Comparison of ENCODE assay signal across 10 cellular contexts in the genomic region with DNA sequence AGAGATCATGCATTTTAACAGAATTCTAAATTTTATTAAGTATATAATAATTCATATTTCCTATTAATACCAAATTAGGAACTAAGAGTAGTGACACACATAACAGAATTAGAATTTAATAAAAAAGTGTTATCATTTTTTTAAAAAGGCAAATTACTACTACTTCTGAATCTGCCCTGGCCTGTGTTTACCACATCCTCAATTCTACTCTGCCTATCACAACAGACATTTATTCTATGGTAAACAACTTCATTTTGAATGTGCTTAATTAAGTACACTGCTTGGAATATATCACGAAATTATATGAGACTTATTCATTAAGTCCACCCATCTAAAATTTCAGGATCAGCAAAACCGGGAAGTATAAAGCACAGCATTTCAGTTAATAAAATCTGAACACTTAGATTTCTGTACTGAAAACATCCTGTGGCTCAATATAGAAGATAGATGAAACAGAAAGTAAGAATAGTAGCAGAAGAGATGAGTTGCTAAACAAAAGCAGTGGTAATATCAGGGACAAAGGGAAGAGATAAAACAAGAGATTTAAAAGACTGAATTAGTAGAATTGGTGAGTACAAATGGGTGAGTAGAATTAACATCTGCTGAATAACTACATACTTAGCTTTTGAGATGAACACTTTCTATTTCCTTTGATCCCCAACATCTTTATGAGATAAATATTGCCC. TPM values are rescaled to one million over a fixed set of nuclear protein-coding genes. Genes with fewer than 3 reads are reported as not detected.
DNase-seq lines count a peak whose midpoint lies in the region; ATAC-seq and TF ChIP-seq lines count a peak whose summit lies in the region.
"Had no signal": no experiment of that assay in that cellular context is flagged by ENCODE, and none has a peak within 500 bp of the region (broad histone marks: within the 10 kb centered on the region; RNA-seq: fewer than 3 reads in every experiment).

No MANE protein-coding gene starts in this region.

- no peak for TF ChIP-seq CTCF in GM10248 (IDR thresholded peaks at IDR 0.05; ENCODE audit: control extremely low read depth, extremely low read depth, low read depth, missing control alignments)
- no peak for TF ChIP-seq CTCF in right lobe of liver (IDR thresholded peaks at IDR 0.05)

- DNase-seq in GM10248 (ENCODE audit: extremely low spot score) (peak; percentile 31), right lobe of liver (no peak), NCI-H2171 (lab: John Stamatoyannopoulos, UW) (no peak), MG63 (no peak), nucleus accumbens (lab: John Stamatoyannopoulos, UW) (no peak)
- no peak for DNase-seq in activated T-helper 2 cell treated with anti-CD3 and anti-CD28 coated beads, Interferon-gamma antibody, Interleukin-2, Interleukin-4, amounts not matched to agents 10 μg/mL and 5 μg/mL and 100 μg/mL, durations not matched to agents 14 hours and 24 hours and 36 hours (ENCODE audit: low spot score)
- DNase-seq: colonic mucosa, pancreas had no signal

- peaks cover 23% of the 10 kb centered on the region for H3K36me3 Mint-ChIP-seq in activated T-helper 2 cell treated with anti-CD3 and anti-CD28 coated beads, Interferon-gamma antibody, Interleukin-2, Interleukin-4, amounts not matched to agents 10 μg/mL and 5 μg/mL and 100 μg/mL, durations not matched to agents 14 hours and 24 hours and 36 hours (ENCODE audit: low read depth)

- intact Hi-C loops in activated T-helper 2 cell treated with anti-CD3 and anti-CD28 coated beads, Interferon-gamma antibody, Interleukin-2, Interleukin-4, amounts not matched to agents 10 μg/mL and 5 μg/mL and 100 μg/mL, durations not matched to agents 14 hours and 24 hours and 36 hours (cut with micrococcal nuclease) = loop anchor here (5.0 to 10.0 kb wide), 4 partner anchors 42 to 1595 kb away; no protein-coding TSS in a partner anchor
- intact Hi-C loops in right lobe of liver (cut with DNase I) = no loop called here

- H3K4me3 ChIP-seq in right lobe of liver = no peak overlapping the region
- no peak overlapping the region for H3K4me3 ChIP-seq in MG63
- H3K4me3 ChIP-seq: colonic mucosa, pancreas had no signal

- no peak for TF ChIP-seq POLR2A in right lobe of liver (IDR thresholded peaks at IDR 0.05)

- no peak overlapping the region for H3K27ac ChIP-seq in right lobe of liver
- H3K27ac ChIP-seq: colonic mucosa, pancreas had no signal

- H3K27me3 Mint-ChIP-seq in activated T-helper 2 cell treated with anti-CD3 and anti-CD28 coated beads, Interferon-gamma antibody, Interleukin-2, Interleukin-4, amounts not matched to agents 10 μg/mL and 5 μg/mL and 100 μg/mL, durations not matched to agents 14 hours and 24 hours and 36 hours (ENCODE audit: low read depth) = no peaks in the 10 kb centered on the region

- H3K4me1 ChIP-seq in right lobe of liver = peaks cover 0 to 22% (median 9%) of the 10 kb centered on the region in 4 donors
- H3K4me1 ChIP-seq: colonic mucosa had no signal

- ATAC-seq in GM19455 (IDR thresholded peaks at IDR 0.05; ENCODE audit: unreplicated experiment) (peak; percentile 27), HG03108 (IDR thresholded peaks at IDR 0.05; ENCODE audit: unreplicated experiment) (peak; percentile 21), right lobe of liver (no peak)
- ATAC-seq: pancreas had no signal

- H3K27me3 ChIP-seq in right lobe of liver (no peaks in the 10 kb centered on the region), MG63 (no peaks in the 10 kb centered on the region)
- H3K27me3 ChIP-seq: colonic mucosa, pancreas had no signal

- H3K9me3 ChIP-seq in right lobe of liver (no peaks in the 10 kb centered on the region), MG63 (no peaks in the 10 kb centered on the region)
- H3K9me3 ChIP-seq: colonic mucosa, pancreas had no signal

- peak overlapping the region; percentile 30 for H3K27ac Mint-ChIP-seq in activated T-helper 2 cell treated with anti-CD3 and anti-CD28 coated beads, Interferon-gamma antibody, Interleukin-2, Interleukin-4, amounts not matched to agents 10 μg/mL and 5 μg/mL and 100 μg/mL, durations not matched to agents 14 hours and 24 hours and 36 hours

- CTCF ChIA-PET in GM10248 (lab: Yijun Ruan, JAX) = interaction anchor here (0.9 to 1.8 kb wide), 3 partner anchors 10 to 64 kb away, joined by 3 to 4 read pairs (median 3); no protein-coding TSS in a partner anchor

- peaks cover 31% of the 10 kb centered on the region for H3K4me1 Mint-ChIP-seq in activated T-helper 2 cell treated with anti-CD3 and anti-CD28 coated beads, Interferon-gamma antibody, Interleukin-2, Interleukin-4, amounts not matched to agents 10 μg/mL and 5 μg/mL and 100 μg/mL, durations not matched to agents 14 hours and 24 hours and 36 hours (ENCODE audit: low read depth)

- peaks cover 0 to 4% (median 0%) of the 10 kb centered on the region in 4 donors for H3K36me3 ChIP-seq in right lobe of liver
- peaks cover 2% of the 10 kb centered on the region for H3K36me3 ChIP-seq in MG63
- H3K36me3 ChIP-seq: colonic mucosa, pancreas had no signal

- peak overlapping the region; percentile 15 for H3K4me3 Mint-ChIP-seq in activated T-helper 2 cell treated with anti-CD3 and anti-CD28 coated beads, Interferon-gamma antibody, Interleukin-2, Interleukin-4, amounts not matched to agents 10 μg/mL and 5 μg/mL and 100 μg/mL, durations not matched to agents 14 hours and 24 hours and 36 hours (ENCODE audit: low read depth)

- no peaks in the 10 kb centered on the region for H3K9me3 Mint-ChIP-seq in activated T-helper 2 cell treated with anti-CD3 and anti-CD28 coated beads, Interferon-gamma antibody, Interleukin-2, Interleukin-4, amounts not matched to agents 10 μg/mL and 5 μg/mL and 100 μg/mL, durations not matched to agents 14 hours and 24 hours and 36 hours

- 41% methylated on average over 2 of the region's 2 CpGs for WGBS in right lobe of liver (ENCODE audit: insufficient coverage, low coverage, low lambda C conversion rate, missing lambda C conversion rate)

- POLR2A ChIA-PET in GM10248 (lab: Yijun Ruan, JAX) = no interaction called here

RNA-seq across cellular contexts. Expression of gene SMC6, which starts 3.7 kb away (rescaled TPM):
- total RNA-seq in activated T-helper 2 cell treated with anti-CD3 and anti-CD28 coated beads, Interferon-gamma antibody, Interleukin-2, Interleukin-4, amounts not matched to agents 10 μg/mL and 5 μg/mL and 100 μg/mL, durations not matched to agents 14 hours and 24 hours and 36 hours = 30.1 and 30.3 TPM in 2 replicates
- 10 to 100 TPM in 3 of 6 experiments, 1 to 10 TPM in 3; 8.1 to 14.4 (median 10.2) TPM for total RNA-seq in right lobe of liver
- total RNA-seq in MG63 (2014; rRNA removed; shearing (Covaris generic); ENCODE audit: low replicate concordance) = 11.4 and 24.6 TPM in 2 replicates

RNA-seq across cellular contexts. Expression of gene GEN1, which starts 4.0 kb away (rescaled TPM):
- 26.6 and 29.2 TPM in 2 replicates for total RNA-seq in activated T-helper 2 cell treated with anti-CD3 and anti-CD28 coated beads, Interferon-gamma antibody, Interleukin-2, Interleukin-4, amounts not matched to agents 10 μg/mL and 5 μg/mL and 100 μg/mL, durations not matched to agents 14 hours and 24 hours and 36 hours
- total RNA-seq in right lobe of liver = 10 to 100 TPM in 1 of 6 experiments, 1 to 10 TPM in 5; 6.0 to 15.6 (median 6.5) TPM
- total RNA-seq in MG63 (2014; rRNA removed; shearing (Covaris generic); ENCODE audit: low replicate concordance) = 8.3 and 49.4 TPM in 2 replicates

Comparison
In these comparisons a context has a peak if more than half of its experiments do, and no peak if none do; other contexts are left out.
1. ATAC-seq: peak in GM19455 (single experiment) and HG03108 (single experiment); none in right lobe of liver (0 of 4).